8 cellular contexts compared by ENCODE assay signal in the genomic region with DNA sequence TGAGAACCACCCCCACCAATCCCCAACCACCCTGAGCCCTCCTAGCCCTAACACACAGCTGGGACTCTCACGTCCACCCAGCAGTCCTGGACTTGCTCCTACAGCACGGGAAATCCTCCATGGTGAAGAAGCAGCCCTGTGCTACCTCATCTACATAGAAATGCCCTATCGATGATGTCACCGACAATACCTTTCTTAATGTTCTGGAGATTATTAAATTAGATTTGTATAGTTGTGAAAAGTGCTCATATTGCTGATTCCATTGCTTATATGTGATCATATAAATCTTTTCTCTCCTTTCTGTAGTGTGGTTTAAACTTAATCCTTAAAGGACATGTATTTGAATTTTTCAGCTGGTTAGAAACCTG.
DNase-seq lines count a peak whose midpoint lies in the region; ATAC-seq and TF ChIP-seq lines count a peak whose summit lies in the region.
"Not testable (repeated sequence)": the region's sequence is repeated elsewhere in the genome, so short reads cannot be mapped to it uniquely, and the experiment has no call there.

No MANE protein-coding gene starts in this region.

- 95 to 100% methylated on average over 1 to 4 of the region's 4 CpGs for WGBS in endodermal cell (ENCODE audit: insufficient coverage in 1 of 2, insufficient read length in 1 of 2), 2 experiments
- WGBS in mesendoderm (ENCODE audit: extremely low coverage, insufficient coverage, low lambda C conversion rate): no CpG with 5 or more reads among the region's 4 CpGs

- not testable (repeated sequence) for H3K79me2 ChIP-seq in mesendoderm (ENCODE audit: control insufficient read depth, insufficient read depth, low read length)

- H2BK15ac ChIP-seq in mesendoderm (replicated peaks; ENCODE audit: low read depth): not testable (repeated sequence)

- H3K4me3 Mint-ChIP-seq in CD8-positive, alpha-beta T cell; T-cell; activated naive CD4-positive, alpha-beta T cell treated with anti-CD3 and anti-CD28 coated beads for 36 hours; endodermal cell; natural killer cell treated with Interleukin-12 subunit alpha and Interleukin-12 subunit beta and Interleukin-15 and Interleukin-18, amount 100 ng/mL, for 72 hours; type B pancreatic cell: not testable (repeated sequence)

- POLR2A ChIA-PET in CD8-positive, alpha-beta T cell (lab: Charles Lee); HEK293 (lab: Yijun Ruan, JAX): not testable (repeated sequence)
- POLR2A ChIA-PET in T-cell (lab: Charles Lee): interaction anchor here in 1 of 2 donors (1.0 kb wide), 1 partner anchor 11 kb away, joined by 3 read pairs; no protein-coding TSS in a partner anchor

- H4K5ac ChIP-seq in mesendoderm (ENCODE audit: low read length): not testable (repeated sequence)

- CTCF ChIA-PET in CD8-positive, alpha-beta T cell (lab: Charles Lee): interaction anchor here (1.2 to 3.5 kb wide), 2 partner anchors 11 to 14 kb away, joined by 5 to 12 read pairs; no protein-coding TSS in a partner anchor
- CTCF ChIA-PET in HEK293 (lab: Yijun Ruan, JAX); activated naive CD4-positive, alpha-beta T cell treated with anti-CD3 and anti-CD28 coated beads for 36 hours (lab: Charles Lee): not testable (repeated sequence)
- CTCF ChIA-PET in T-cell (lab: Charles Lee): interaction anchor here in 1 of 2 donors (0.9 kb wide), 1 partner anchor 13 kb away, joined by 3 read pairs; no protein-coding TSS in a partner anchor

- not testable (repeated sequence) for H2BK5ac ChIP-seq in mesendoderm (ENCODE audit: low read length)

- H3K4ac ChIP-seq in mesendoderm (ENCODE audit: low read depth, low read length): not testable (repeated sequence)

- H3K79me1 ChIP-seq in mesendoderm (ENCODE audit: low read length): not testable (repeated sequence)

- H3K36me3 Mint-ChIP-seq in CD8-positive, alpha-beta T cell; T-cell; activated naive CD4-positive, alpha-beta T cell treated with anti-CD3 and anti-CD28 coated beads for 36 hours (ENCODE audit: low read depth); endodermal cell (ENCODE audit: low read depth); natural killer cell treated with Interleukin-12 subunit alpha and Interleukin-12 subunit beta and Interleukin-15 and Interleukin-18, amount 100 ng/mL, for 72 hours; type B pancreatic cell: not testable (repeated sequence)

- ATAC-seq in CD8-positive, alpha-beta T cell; T-cell (replicated peaks in 1 of 4); natural killer cell treated with Interleukin-12 subunit alpha and Interleukin-12 subunit beta and Interleukin-15 and Interleukin-18, amount 100 ng/mL, for 72 hours: not testable (repeated sequence)

- not testable (repeated sequence) for H2AK5ac ChIP-seq in mesendoderm (ENCODE audit: low read length)

- H3K9ac ChIP-seq in endodermal cell (ENCODE audit: extremely low read depth, low read length, poor library complexity, severe bottlenecking); mesendoderm (ENCODE audit: low read length): not testable (repeated sequence)

- TF ChIP-seq CTCF in CD8-positive, alpha-beta T cell (IDR thresholded peaks at IDR 0.05); HEK293 (tag by site-specific recombination; IDR thresholded peaks at IDR 0.05); endodermal cell (conservative IDR thresholded peaks at IDR 0.05); type B pancreatic cell (conservative IDR thresholded peaks at IDR 0.05): not testable (repeated sequence)

- not testable (repeated sequence) for H3K27me3 ChIP-seq in CD8-positive, alpha-beta T cell (ENCODE audit: insufficient read depth, low read length); endodermal cell (ENCODE audit: control insufficient read depth, insufficient read depth, low read length, poor library complexity, severe bottlenecking); mesendoderm (ENCODE audit: insufficient read depth, low read length, poor library complexity)

- not testable (repeated sequence) for H3K4me1 ChIP-seq in CD8-positive, alpha-beta T cell (ENCODE audit: insufficient read depth, low read length); HEK293 (ENCODE audit: control insufficient read depth, insufficient read depth, low read length); endodermal cell (ENCODE audit: control insufficient read depth, insufficient read depth, low read length); mesendoderm (ENCODE audit: control insufficient read depth, low read depth, low read length)

- not testable (repeated sequence) for DNase-seq in CD8-positive, alpha-beta T cell; T-cell; activated naive CD4-positive, alpha-beta T cell treated with anti-CD3 and anti-CD28 coated beads for 36 hours; endodermal cell; mesendoderm; natural killer cell treated with Interleukin-12 subunit alpha and Interleukin-12 subunit beta and Interleukin-15 and Interleukin-18, amount 100 ng/mL, for 72 hours (ENCODE audit: low spot score); type B pancreatic cell (ENCODE audit: extremely low spot score, unreplicated experiment)

- H3K36me3 ChIP-seq in CD8-positive, alpha-beta T cell (ENCODE audit: insufficient read depth, low read length); HEK293 (ENCODE audit: control insufficient read depth in 2 of 2, insufficient read depth in 1 of 2, low read length in 2 of 2); endodermal cell (ENCODE audit: control insufficient read depth, insufficient read depth, low read length); mesendoderm (ENCODE audit: control insufficient read depth, insufficient read depth, low read length): not testable (repeated sequence)

- peak overlapping the region; percentile 79 for H3K27ac Mint-ChIP-seq in CD8-positive, alpha-beta T cell
- H3K27ac Mint-ChIP-seq in T-cell (peak overlapping the region; percentile 82 to 86), endodermal cell (peak overlapping the region; percentile 76), type B pancreatic cell (peak overlapping the region; percentile 35)
- peak overlapping the region; percentile 10 for H3K27ac Mint-ChIP-seq in activated naive CD4-positive, alpha-beta T cell treated with anti-CD3 and anti-CD28 coated beads for 36 hours
- H3K27ac Mint-ChIP-seq in natural killer cell treated with Interleukin-12 subunit alpha and Interleukin-12 subunit beta and Interleukin-15 and Interleukin-18, amount 100 ng/mL, for 72 hours: peak overlapping the region; percentile 1 to 99

- H2BK120ac ChIP-seq in mesendoderm (ENCODE audit: low read depth, low read length): not testable (repeated sequence)

- not testable (repeated sequence) for H3K18ac ChIP-seq in mesendoderm (ENCODE audit: low read length)

- H3K23ac ChIP-seq in mesendoderm (ENCODE audit: low read length): not testable (repeated sequence)

- intact Hi-C loops in CD8-positive, alpha-beta T cell (cut with DNase I, micrococcal nuclease): not testable (repeated sequence)
- intact Hi-C loops in activated naive CD4-positive, alpha-beta T cell treated with anti-CD3 and anti-CD28 coated beads for 36 hours (cut with micrococcal nuclease): loop anchor here (10.0 kb wide), 1 partner anchor 841 kb away; the partner anchor contains the start of gene BCL9

- H3K56ac ChIP-seq in mesendoderm (ENCODE audit: low read length): peak overlapping the region; percentile 73

- H4K8ac ChIP-seq in mesendoderm (ENCODE audit: low read depth, low read length): not testable (repeated sequence)

- H3K27me3 Mint-ChIP-seq in CD8-positive, alpha-beta T cell (ENCODE audit: low read depth); T-cell; activated naive CD4-positive, alpha-beta T cell treated with anti-CD3 and anti-CD28 coated beads for 36 hours (ENCODE audit: low read depth); endodermal cell (ENCODE audit: insufficient read depth); natural killer cell treated with Interleukin-12 subunit alpha and Interleukin-12 subunit beta and Interleukin-15 and Interleukin-18, amount 100 ng/mL, for 72 hours; type B pancreatic cell: not testable (repeated sequence)

- not testable (repeated sequence) for H3K9me3 Mint-ChIP-seq in CD8-positive, alpha-beta T cell; T-cell; activated naive CD4-positive, alpha-beta T cell treated with anti-CD3 and anti-CD28 coated beads for 36 hours; endodermal cell; natural killer cell treated with Interleukin-12 subunit alpha and Interleukin-12 subunit beta and Interleukin-15 and Interleukin-18, amount 100 ng/mL, for 72 hours; type B pancreatic cell

- not testable (repeated sequence) for H3K4me2 ChIP-seq in mesendoderm (ENCODE audit: low read length)

- H3K4me3 ChIP-seq in CD8-positive, alpha-beta T cell (ENCODE audit: low read depth, low read length); HEK293 (ENCODE audit: low read depth, low read length); endodermal cell (ENCODE audit: low read length); mesendoderm (ENCODE audit: low read length): not testable (repeated sequence)

- not testable (repeated sequence) for H3K27ac ChIP-seq in CD8-positive, alpha-beta T cell (ENCODE audit: low read depth, low read length); HEK293 (ENCODE audit: extremely low read depth, low read depth, low read length); endodermal cell (ENCODE audit: low read depth, low read length); mesendoderm (ENCODE audit: low read depth, low read length)

- H3K9me3 ChIP-seq in CD8-positive, alpha-beta T cell (ENCODE audit: low read length); HEK293 (ENCODE audit: control insufficient read depth, insufficient read depth, low read depth, low read length); endodermal cell (ENCODE audit: control insufficient read depth, low read length): not testable (repeated sequence)

- H3K4me1 Mint-ChIP-seq in CD8-positive, alpha-beta T cell (ENCODE audit: low read depth): peaks cover 47% of the 10 kb centered on the region
- H3K4me1 Mint-ChIP-seq in T-cell: peaks cover 41 to 50% (median 42%) of the 10 kb centered on the region in 3 donors
- peaks cover 33% of the 10 kb centered on the region for H3K4me1 Mint-ChIP-seq in activated naive CD4-positive, alpha-beta T cell treated with anti-CD3 and anti-CD28 coated beads for 36 hours (ENCODE audit: low read depth)
- peaks cover 42% of the 10 kb centered on the region for H3K4me1 Mint-ChIP-seq in endodermal cell
- peaks cover 12 to 50% of the 10 kb centered on the region in 2 donors for H3K4me1 Mint-ChIP-seq in natural killer cell treated with Interleukin-12 subunit alpha and Interleukin-12 subunit beta and Interleukin-15 and Interleukin-18, amount 100 ng/mL, for 72 hours (ENCODE audit: low read depth in 2 of 2)
- not testable (repeated sequence) for H3K4me1 Mint-ChIP-seq in type B pancreatic cell (ENCODE audit: unreplicated experiment)

Comparison
In these comparisons a context has a peak if more than half of its experiments do, and no peak if none do; other contexts are left out.
1. H3K27ac Mint-ChIP-seq: peak in every context shown above with its lines; median percentile 84 in T-cell; 79 in CD8-positive, alpha-beta T cell; 76 in endodermal cell; 50 in natural killer cell treated with Interleukin-12 subunit alpha and Interleukin-12 subunit beta and Interleukin-15 and Interleukin-18, amount 100 ng/mL, for 72 hours; 35 in type B pancreatic cell; 10 in activated naive CD4-positive, alpha-beta T cell treated with anti-CD3 and anti-CD28 coated beads for 36 hours.